8 cellular contexts compared by ENCODE assay signal in the genomic region with DNA sequence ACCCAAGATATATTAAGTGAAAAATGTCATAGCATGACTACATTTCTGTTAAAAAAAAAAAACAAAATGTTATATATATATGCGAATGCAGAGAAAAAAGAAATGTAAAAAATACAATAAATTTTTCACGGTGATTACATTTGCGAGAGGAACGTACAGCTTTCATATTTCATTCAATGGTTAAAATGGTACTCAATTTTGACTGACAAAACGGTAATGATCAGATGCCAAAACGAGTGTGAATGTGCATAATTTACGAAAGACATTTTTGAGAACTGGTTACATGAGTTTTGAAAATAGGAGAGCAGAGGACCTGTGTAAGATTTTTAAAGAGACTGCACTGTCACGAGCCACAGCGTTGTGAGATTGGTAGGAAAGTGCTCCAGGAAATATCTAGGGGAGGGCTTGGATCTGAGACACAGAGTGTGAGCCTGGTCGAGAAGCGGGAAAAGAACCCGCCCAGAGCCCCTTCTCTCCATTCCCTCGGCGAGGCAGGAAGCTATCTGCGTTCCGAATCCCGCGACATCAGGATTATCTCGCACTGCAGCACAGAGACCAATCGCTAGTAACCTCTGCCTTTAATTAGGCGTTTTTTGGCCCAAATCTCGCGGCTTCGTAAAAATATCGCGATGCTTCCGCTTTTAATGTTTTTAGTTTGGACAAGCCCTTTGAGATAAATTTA. TPM values are rescaled to one million over a fixed set of nuclear protein-coding genes. Genes with fewer than 3 reads are reported as not detected.
A peak's percentile ranks its signal among the peaks of the same experiment; 100 is the strongest.
DNase-seq lines count a peak whose midpoint lies in the region; ATAC-seq and TF ChIP-seq lines count a peak whose summit lies in the region.

No MANE protein-coding gene starts in this region.

- no peak overlapping the region for H3K23ac ChIP-seq in H9 (ENCODE audit: insufficient read length, low read depth, low read length)

- peak overlapping the region; percentile 63 for H4K5ac ChIP-seq in H9 (ENCODE audit: insufficient read length, low read depth, low read length)

- H2BK12ac ChIP-seq in H9 (ENCODE audit: insufficient read length, low read depth, low read length): no peak overlapping the region

- TF ChIP-seq CTCF in H9 (conservative IDR thresholded peaks at IDR 0.05) (no peak), foreskin fibroblast (IDR thresholded peaks at IDR 0.05; ENCODE audit: low read depth, low read length) (no peak), neural cell (IDR thresholded peaks at IDR 0.05; ENCODE audit: poor library complexity, severe bottlenecking) (no peak)

- no peak overlapping the region for H2BK15ac ChIP-seq in H9 (ENCODE audit: low read depth, low read length)

- H3K9me3 ChIP-seq in ES-I3 (ENCODE audit: control insufficient read depth, insufficient read depth, low read length): no peaks in the 10 kb centered on the region
- H3K9me3 ChIP-seq in H9 (ENCODE audit: control insufficient read depth, low read depth, low read length): no peaks in the 10 kb centered on the region
- H3K9me3 ChIP-seq in neural cell (ENCODE audit: low read length): no peaks in the 10 kb centered on the region

- H3K9me2 ChIP-seq in neural cell (ENCODE audit: insufficient read depth, low read length): no peaks in the 10 kb centered on the region

- peaks cover 9% of the 10 kb centered on the region for H3K23me2 ChIP-seq in H9 (ENCODE audit: insufficient read length, low read depth, low read length, poor library complexity, severe bottlenecking)

- H3K18ac ChIP-seq in H9 (ENCODE audit: insufficient read length, low read depth, low read length): peak overlapping the region; percentile 84

- H2AK5ac ChIP-seq in H9 (ENCODE audit: insufficient read length, low read length): no peak overlapping the region

- no peaks in the 10 kb centered on the region for H3K79me1 ChIP-seq in H9 (ENCODE audit: insufficient read depth, low read depth, low read length, poor library complexity, severe bottlenecking)

- H3K9ac ChIP-seq in ES-I3 (ENCODE audit: low read depth, low read length) (peak overlapping the region; percentile 81), H9 (ENCODE audit: extremely low read depth, insufficient read length, low read length) (peak overlapping the region; percentile 94), neural cell (ENCODE audit: low read length) (peak overlapping the region; percentile 67)

- H4K20me1 ChIP-seq in H9 (ENCODE audit: control insufficient read depth, insufficient read depth, insufficient read length) (no peaks in the 10 kb centered on the region), neural cell (ENCODE audit: insufficient read depth) (no peaks in the 10 kb centered on the region)

- no peak for TF ChIP-seq EP300 in neural cell (conservative IDR thresholded peaks at IDR 0.05; ENCODE audit: poor library complexity, severe bottlenecking)

- H3K4me1 ChIP-seq in ES-I3 (ENCODE audit: insufficient read depth, low read length): 0 out of 2 replicates have a peak, but pooled peaks cover 6% of the 10 kb centered on the region
- H3K4me1 ChIP-seq in H9 (ENCODE audit: insufficient read depth, low read length): no peaks in the 10 kb centered on the region

- peak overlapping the region; percentile 71 for H3K4me2 ChIP-seq in H9 (ENCODE audit: insufficient read depth, insufficient read length, low read length)
- peak overlapping the region; percentile 57 for H3K4me2 ChIP-seq in neural cell (ENCODE audit: low read length)

- H3K4ac ChIP-seq in H9 (ENCODE audit: low read depth, low read length): no peak overlapping the region; the same call in 1 of the 2 replicates

- peak; percentile 96 for DNase-seq in H9
- DNase-seq in M059J (ENCODE audit: low read depth): peak; percentile 99
- DNase-seq in SHP77 (lab: John Stamatoyannopoulos, UW): peak; percentile 95 to 96
- DNase-seq in activated gamma-delta T cell treated with anti-CD3 and anti-CD28 coated beads, Interleukin-2, amount 50 U/mL, for 16 hours (ENCODE audit: low read depth): peak; percentile 79
- peak; percentile 91 to 96 for DNase-seq in foreskin fibroblast
- DNase-seq in stimulated activated naive CD8-positive, alpha-beta T cell treated with anti-CD3 and anti-CD28 coated beads, Interleukin-15, amount 100 ng/mL, for 72 hours: peak; percentile 88 to 93

- H3K4me3 ChIP-seq in foreskin fibroblast (ENCODE audit: low read depth in 1 of 2, low read length in 2 of 2) (peak overlapping the region; percentile 62 to 83), neural cell (ENCODE audit: low read length) (peak overlapping the region; percentile 94)

- no peak overlapping the region for H3K56ac ChIP-seq in H9 (ENCODE audit: insufficient read length, low read depth, low read length)

- peak overlapping the region; percentile 92; the same call in 1 of the 2 replicates for H3K14ac ChIP-seq in H9 (ENCODE audit: insufficient read depth, low read length)

- peaks cover 3% of the 10 kb centered on the region for H3F3A ChIP-seq in neural cell (ENCODE audit: insufficient read depth, low read length, poor library complexity, severe bottlenecking)

- H3K79me2 ChIP-seq in H9 (ENCODE audit: insufficient read depth, low read length) (no peaks in the 10 kb centered on the region), neural cell (replicated peaks; ENCODE audit: insufficient read depth, low read length) (no peaks in the 10 kb centered on the region)

- H3K27me3 Mint-ChIP-seq in H9 (ENCODE audit: low read depth): peaks cover 4% of the 10 kb centered on the region; the same call in 1 of the 2 replicates
- no peaks in the 10 kb centered on the region for H3K27me3 Mint-ChIP-seq in stimulated activated naive CD8-positive, alpha-beta T cell treated with anti-CD3 and anti-CD28 coated beads, Interleukin-15, amount 100 ng/mL, for 72 hours

- H3K9me3 Mint-ChIP-seq in H9: peaks cover 3 to 5% of the 10 kb centered on the region in 2 experiments; a peak in 3 of 5 replicates
- H3K9me3 Mint-ChIP-seq in stimulated activated naive CD8-positive, alpha-beta T cell treated with anti-CD3 and anti-CD28 coated beads, Interleukin-15, amount 100 ng/mL, for 72 hours: no peaks in the 10 kb centered on the region

- H4K91ac ChIP-seq in H9 (ENCODE audit: insufficient read length, low read depth, low read length): no peak overlapping the region

- no peak overlapping the region for H2AFZ ChIP-seq in H9 (ENCODE audit: low read length)
- H2AFZ ChIP-seq in neural cell (ENCODE audit: low read depth, low read length): peak overlapping the region; percentile 44

- ATAC-seq in stimulated activated naive CD8-positive, alpha-beta T cell treated with anti-CD3 and anti-CD28 coated beads, Interleukin-15, amount 100 ng/mL, for 72 hours: peak; percentile 78

- WGBS in H9 (ENCODE audit: extremely low coverage, insufficient read length, low lambda C conversion rate): no CpG with 5 or more reads among the region's 27 CpGs

- no peak overlapping the region for H2BK20ac ChIP-seq in H9 (ENCODE audit: low read depth, low read length, poor library complexity, severe bottlenecking)

- H3K27me3 ChIP-seq in H9 (ENCODE audit: insufficient read depth, low read length): no peaks in the 10 kb centered on the region
- H3K27me3 ChIP-seq in neural cell (ENCODE audit: insufficient read depth, low read depth, low read length): no peaks in the 10 kb centered on the region

- H3K4me1 Mint-ChIP-seq in H9: peaks cover 2 to 6% of the 10 kb centered on the region in 2 experiments; a peak in 1 of 4 replicates
- H3K4me1 Mint-ChIP-seq in stimulated activated naive CD8-positive, alpha-beta T cell treated with anti-CD3 and anti-CD28 coated beads, Interleukin-15, amount 100 ng/mL, for 72 hours: peaks cover 8% of the 10 kb centered on the region

- H3T11ph ChIP-seq in H9 (ENCODE audit: low read length): no peak overlapping the region

- no peaks in the 10 kb centered on the region for H3K36me3 ChIP-seq in ES-I3 (ENCODE audit: insufficient read depth, low read length)
- no peaks in the 10 kb centered on the region for H3K36me3 ChIP-seq in neural cell (ENCODE audit: insufficient read depth, low read length)

- H3K36me3 Mint-ChIP-seq in H9 (ENCODE audit: insufficient read depth in 1 of 3, low read depth in 3 of 3): peaks cover 0 to 4% (median 0%) of the 10 kb centered on the region in 3 experiments; a peak in 2 of 7 replicates

- H4K8ac ChIP-seq in H9 (replicated peaks; ENCODE audit: insufficient read length, low read depth, low read length): no peak overlapping the region

- peak overlapping the region; percentile 92 for H3K27ac ChIP-seq in H9 (ENCODE audit: insufficient read length, low read depth, low read length)
- peak overlapping the region; percentile 83 for H3K27ac ChIP-seq in neural cell (ENCODE audit: low read length)

- no peak overlapping the region for H2BK5ac ChIP-seq in H9 (ENCODE audit: insufficient read length, low read length)

- peak overlapping the region; percentile 24 for H2BK120ac ChIP-seq in H9 (ENCODE audit: low read depth, low read length, poor library complexity, severe bottlenecking)

- peak overlapping the region; percentile 99 to 100 (median 100) for H3K27ac Mint-ChIP-seq in H9
- peak overlapping the region; percentile 97 to 100 for H3K27ac Mint-ChIP-seq in stimulated activated naive CD8-positive, alpha-beta T cell treated with anti-CD3 and anti-CD28 coated beads, Interleukin-15, amount 100 ng/mL, for 72 hours

- peak overlapping the region; percentile 96 to 98 for H3K4me3 Mint-ChIP-seq in H9
- H3K4me3 Mint-ChIP-seq in stimulated activated naive CD8-positive, alpha-beta T cell treated with anti-CD3 and anti-CD28 coated beads, Interleukin-15, amount 100 ng/mL, for 72 hours: peak overlapping the region; percentile 89 to 96

- TF ChIP-seq RAD21 in neural cell (conservative IDR thresholded peaks at IDR 0.05): peak; percentile 33

TF ChIP-seq in neural cell, 6 proteins besides CTCF, POLR2A, EP300 and RAD21 (continues in another document):
- TF ChIP-seq MXI1 (conservative IDR thresholded peaks at IDR 0.05; ENCODE audit: poor library complexity, severe bottlenecking) (no peak), SMC3 (conservative IDR thresholded peaks at IDR 0.05; ENCODE audit: poor library complexity) (peak; percentile 26)

RNA-seq across cellular contexts. Expression of gene TRIM27, which starts 28.5 kb away (rescaled TPM):
- 93.1 and 98.2 TPM in 2 replicates for total RNA-seq in H9 (2021)
- 88.1 and 104 TPM in 2 replicates for total RNA-seq in M059J (2014; rRNA removed; shearing (Covaris generic))
- polyA plus RNA-seq in neural cell: 75.0 and 79.7 TPM in 2 replicates
- 82.0 and 86.0 TPM in 2 replicates for polyA minus RNA-seq in neural cell

Comparison
In these comparisons a context has a peak if more than half of its experiments do, and no peak if none do; other contexts are left out.
1. Peak in every context shown above with its lines: DNase-seq, ATAC-seq, H3K4me3 ChIP-seq and H3K27ac ChIP-seq.